ENCODE assay signal across 8 cellular contexts in the genomic region with DNA sequence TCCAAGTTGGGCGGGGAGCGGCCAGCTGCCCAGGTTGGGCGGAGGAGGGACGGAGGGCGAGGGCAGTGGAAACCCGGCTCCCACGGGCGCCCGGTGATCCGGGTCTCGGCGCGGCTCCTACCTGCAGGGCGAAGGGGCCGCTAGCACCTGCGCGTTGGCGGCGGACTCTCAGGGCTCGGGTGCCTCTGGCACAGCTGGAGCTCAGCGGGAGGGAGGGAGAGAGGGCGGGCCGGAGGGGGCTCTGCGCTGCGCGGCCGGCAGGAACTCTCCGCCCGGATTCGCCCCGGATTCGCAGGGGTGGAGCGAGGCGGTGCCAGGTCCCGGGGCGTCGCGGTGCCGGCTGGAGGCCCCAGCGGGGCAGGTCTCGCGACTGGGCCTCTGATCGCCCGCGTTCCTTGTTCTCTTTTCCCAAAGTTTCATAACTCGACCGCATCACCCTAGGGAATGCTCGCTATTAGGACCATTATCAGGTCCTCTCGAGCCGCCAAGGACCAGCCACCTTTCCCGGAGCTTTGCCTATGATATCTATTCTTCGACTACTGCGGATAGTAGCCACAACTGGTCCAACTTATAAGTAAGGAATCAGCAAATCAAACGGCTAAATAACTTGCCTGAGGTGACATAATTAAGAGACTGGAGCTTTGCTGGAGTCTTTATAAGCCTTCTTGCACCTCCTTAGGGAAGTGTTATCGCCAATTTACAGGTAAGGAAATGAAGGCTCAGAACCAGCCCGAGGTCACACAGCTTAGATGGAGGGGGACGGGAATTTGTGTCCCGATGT. TPM values are rescaled to one million over a fixed set of nuclear protein-coding genes. Genes with fewer than 3 reads are reported as not detected.
A peak's percentile ranks its signal among the peaks of the same experiment; 100 is the strongest.
DNase-seq lines count a peak whose midpoint lies in the region; ATAC-seq and TF ChIP-seq lines count a peak whose summit lies in the region.

Gene PLD1, minus strand, starts transcription at position 206 of the 781 bp plus-strand sequence. CDS start 72,432 bp downstream, outside the sequence.

- DNase-seq in DMS53 treated with DMSO at 0.1 percent for 48 hours (lab: John Stamatoyannopoulos, UW; ENCODE audit: unreplicated experiment) (peak; percentile 78), HUDEP-2 (lab: John Stamatoyannopoulos, UW; ENCODE audit: unreplicated experiment in 76 of 76) (peak in 72 of 76 experiments; percentile 18 to 84 (median 68)), SK-N-MC (ENCODE audit: low read depth, low spot score) (no peak), astrocyte of the spinal cord (ENCODE audit: low read depth, low spot score) (no peak), hippocampal formation (lab: John Stamatoyannopoulos, UW) (peak; percentile 58 to 80), pulmonary artery endothelial cell (ENCODE audit: low read depth, low spot score) (no peak), NCI-H187 treated with DMSO at 0.1 percent for 48 hours (lab: John Stamatoyannopoulos, UW) (no peak)

- in situ Hi-C loops in astrocyte of the spinal cord (cut with HindIII; ENCODE audit: low sequenced_read_pairs) = no loop called here

- H3K27ac ChIP-seq in SK-N-MC = peak within 1 kb of the TSS; percentile 86

- TF ChIP-seq CTCF in astrocyte of the spinal cord (IDR thresholded peaks at IDR 0.05; ENCODE audit: low read depth, low read length) = no peak

- peak within 1 kb of the TSS; percentile 43 for H3K9ac ChIP-seq in SK-N-MC (ENCODE audit: insufficient read length)

- no peaks in the 10 kb centered on the region for H3K36me3 ChIP-seq in SK-N-MC (ENCODE audit: insufficient read depth, low read length)

- H3K4me3 ChIP-seq in SK-N-MC (peak within 1 kb of the TSS; percentile 87), astrocyte of the spinal cord (ENCODE audit: low read depth, low read length) (peak within 1 kb of the TSS; percentile 61)

- H3K9me3 ChIP-seq in SK-N-MC (ENCODE audit: low read depth, low read length) = no peaks in the 10 kb centered on the region

- peak; percentile 59 for ATAC-seq in GM21390 (IDR thresholded peaks at IDR 0.05; ENCODE audit: unreplicated experiment)

RNA-seq across cellular contexts. Expression of gene PLD1, which starts in this region (rescaled TPM):
- 78.9 and 81.0 TPM in 2 replicates for total RNA-seq in pulmonary artery endothelial cell

Comparison
In these comparisons a context has a peak if more than half of its experiments do, and no peak if none do; other contexts are left out.
1. DNase-seq: peak in DMS53 treated with DMSO at 0.1 percent for 48 hours (single experiment), HUDEP-2 (72 of 76) and hippocampal formation (2 of 2); none in SK-N-MC (single experiment), astrocyte of the spinal cord (single experiment), pulmonary artery endothelial cell (single experiment) and NCI-H187 treated with DMSO at 0.1 percent for 48 hours (single experiment).